7 cellular contexts compared by ENCODE assay signal in the genomic region with DNA sequence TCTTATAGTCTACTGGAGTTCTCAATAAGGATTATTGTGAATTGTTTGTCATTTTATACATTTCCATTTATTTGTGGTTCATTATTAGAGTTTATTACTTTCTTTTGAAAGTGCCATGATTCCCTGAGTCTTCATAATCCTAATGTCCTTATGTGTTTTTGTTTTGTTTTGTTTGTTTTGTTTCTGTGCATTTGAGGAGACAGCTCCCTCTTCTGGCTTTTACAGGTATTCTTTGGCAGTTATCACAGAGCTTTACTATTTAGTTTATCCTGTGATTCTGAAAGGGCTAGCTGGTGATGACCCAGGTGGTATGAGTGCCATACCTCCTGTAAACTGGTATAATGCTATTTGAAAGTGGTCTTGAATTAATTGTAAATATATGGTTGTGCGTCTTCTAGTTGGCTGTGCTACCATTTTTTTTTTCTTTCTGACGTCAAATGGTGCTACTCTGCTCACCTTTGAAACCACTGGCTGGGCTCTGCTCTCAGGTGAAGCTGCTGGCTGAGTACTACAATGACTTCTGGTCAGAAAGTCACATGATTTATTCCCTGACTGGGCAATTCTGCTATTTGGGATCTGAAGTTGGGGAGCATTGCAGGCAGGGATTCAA.
DNase-seq lines count a peak whose midpoint lies in the region; ATAC-seq, FAIRE-seq and TF ChIP-seq lines count a peak whose summit lies in the region.

No MANE protein-coding gene starts in this region.

- peaks cover 3% of the 10 kb centered on the region; the same call in 1 of the 2 replicates for H3K9me3 ChIP-seq in K562 (replicated peaks; ENCODE audit: control insufficient read depth, insufficient read depth, low read depth, low read length)
- no peaks in the 10 kb centered on the region for H3K9me3 ChIP-seq in ovary

- H3K4me1 Mint-ChIP-seq in progenitor cell of endocrine pancreas (ENCODE audit: low read depth): no peaks in the 10 kb centered on the region

- peak; percentile 52 for ATAC-seq in GM19035 (IDR thresholded peaks at IDR 0.05; ENCODE audit: unreplicated experiment)
- ATAC-seq in K562: no peak
- no peak for ATAC-seq in HG03045 (IDR thresholded peaks at IDR 0.05; ENCODE audit: unreplicated experiment)
- ATAC-seq in HG02623 (IDR thresholded peaks at IDR 0.05; ENCODE audit: unreplicated experiment): no peak

- no peak overlapping the region for H3K4me3 Mint-ChIP-seq in progenitor cell of endocrine pancreas (ENCODE audit: low read depth)

- H3K4me2 ChIP-seq in K562 (ENCODE audit: insufficient read depth, low read length): no peak overlapping the region

- peak; percentile 63 to 73 for TF ChIP-seq RAD21 in K562 (CRISPR knock-in tag; conservative IDR thresholded peaks at IDR 0.05 in 1 of 2, IDR thresholded peaks at IDR 0.05 in 1 of 2)

- H3K27me3 ChIP-seq in K562 (ENCODE audit: control insufficient read depth in 2 of 2, insufficient read depth in 2 of 2, low read length in 2 of 2) (no peaks in the 10 kb centered on the region), ovary (no peaks in the 10 kb centered on the region)

- H3K27ac Mint-ChIP-seq in progenitor cell of endocrine pancreas: no peak overlapping the region

- H2AFZ ChIP-seq in K562 (ENCODE audit: low read depth, low read length): no peak overlapping the region

- peak; percentile 19 for FAIRE-seq in K562 (lab: Jason Lieb, UNC)

- H3K9me1 ChIP-seq in K562 (ENCODE audit: control insufficient read depth, insufficient read depth, low read length): no peaks in the 10 kb centered on the region

- POLR2A ChIA-PET in K562 (lab: Yijun Ruan, JAX): interaction anchor here (1.2 kb wide), 1 partner anchor 48 kb away, joined by 3 read pairs; no protein-coding TSS in a partner anchor

- H3K27me3 Mint-ChIP-seq in progenitor cell of endocrine pancreas: no peaks in the 10 kb centered on the region

- peak; percentile 56 for TF ChIP-seq CTCF in NB4 (IDR thresholded peaks at IDR 0.05; ENCODE audit: low read depth, low read length)
- peak; percentile 27 to 54 (median 41); a peak in 5 of 6 replicates for TF ChIP-seq CTCF in K562 (IDR thresholded peaks at IDR 0.05 in 2 of 3, conservative IDR thresholded peaks at IDR 0.05 in 1 of 3; ENCODE audit: insufficient read depth in 2 of 3, low read depth in 1 of 3, low read length in 3 of 3)
- TF ChIP-seq CTCF in progenitor cell of endocrine pancreas (IDR thresholded peaks at IDR 0.05; ENCODE audit: unreplicated experiment): peak; percentile 63
- TF ChIP-seq CTCF in ovary (IDR thresholded peaks at IDR 0.05): no peak

- WGBS in K562 (ENCODE audit: insufficient coverage, low coverage, missing lambda C conversion rate): 0% methylated on average over 2 of the region's 2 CpGs
- WGBS in ovary, 3 donors: 70 to 84% (median 82%) methylated on average over 2 of the region's 2 CpGs

- H3K27ac ChIP-seq in K562 (ENCODE audit: extremely low read depth, low read depth, low read length) (no peak overlapping the region), ovary (no peak overlapping the region)

- H4K20me1 ChIP-seq in K562 (replicated peaks; ENCODE audit: control insufficient read depth, insufficient read depth, low read length): no peaks in the 10 kb centered on the region

- no peak for TF ChIP-seq EP300 in K562 (IDR thresholded peaks at IDR 0.05; ENCODE audit: low read length)
- no peak for TF ChIP-seq EP300 in ovary (IDR thresholded peaks at IDR 0.05)

- H3K4me1 ChIP-seq in K562 (replicated peaks in 1 of 2; ENCODE audit: control insufficient read depth in 2 of 2, insufficient read depth in 2 of 2, low read length in 2 of 2) (no peaks in the 10 kb centered on the region), ovary (ENCODE audit: insufficient read depth) (no peaks in the 10 kb centered on the region)

- in situ Hi-C loops in K562 (cut with MboI): no loop called here

- no TSS peak for BruUV-seq in K562 (replicated peaks; lab: Mats Ljungman, UMichigan)

- no peaks in the 10 kb centered on the region for H3K79me2 ChIP-seq in K562 (ENCODE audit: control insufficient read depth, insufficient read depth, low read length)

- intact Hi-C loops in K562 (cut with micrococcal nuclease) (loop anchor here (1.0 to 10.0 kb wide), 2 partner anchors 316 to 677 kb away; no protein-coding TSS in a partner anchor), ovary (cut with DNase I) (no loop called here)

- H3K36me3 Mint-ChIP-seq in progenitor cell of endocrine pancreas (ENCODE audit: insufficient read depth): peaks cover 1% of the 10 kb centered on the region

- DNase-seq in NB4 (ENCODE audit: low read depth): peak; percentile 21
- DNase-seq in K562 (ENCODE audit: extremely low read depth in 1 of 4, low spot score in 3 of 4): peak in 3 of 4 experiments; percentile 6 to 26 (median 8)
- no peak for DNase-seq in progenitor cell of endocrine pancreas (ENCODE audit: low spot score, unreplicated experiment)
- no peak for DNase-seq in ovary

- CTCF ChIA-PET in K562 (lab: Yijun Ruan, JAX; ENCODE audit: low intra/inter-chr PET ratio): interaction anchor here (0.6 to 1.2 kb wide), 2 partner anchors 676 to 1668 kb away, joined by 3 to 6 read pairs; no protein-coding TSS in a partner anchor

- peaks cover 23% of the 10 kb centered on the region for H3K9me3 Mint-ChIP-seq in progenitor cell of endocrine pancreas (ENCODE audit: low read depth)

- no peaks in the 10 kb centered on the region for H3K36me3 ChIP-seq in K562 (ENCODE audit: control insufficient read depth, insufficient read depth, low read length)
- H3K36me3 ChIP-seq in ovary: no peaks in the 10 kb centered on the region

- H3K4me3 ChIP-seq in NB4 (ENCODE audit: low read depth, low read length): no peak overlapping the region
- H3K4me3 ChIP-seq in K562: no peak overlapping the region
- H3K4me3 ChIP-seq in ovary: no peak overlapping the region

- no peak overlapping the region for H3K9ac ChIP-seq in K562 (ENCODE audit: insufficient read depth in 1 of 2, low read depth in 2 of 2, low read length in 2 of 2)

- TF ChIP-seq POLR2A in NB4 (IDR thresholded peaks at IDR 0.05; ENCODE audit: extremely low read depth, insufficient read length) (no peak), K562 (conservative IDR thresholded peaks at IDR 0.05) (no peak), ovary (IDR thresholded peaks at IDR 0.05) (no peak)

TF ChIP-seq in K562, 482 proteins besides CTCF, POLR2A, EP300 and RAD21 (continues in another document):
- no peak for TF ChIP-seq SMAD1 (IDR thresholded peaks at IDR 0.05; ENCODE audit: low read depth, low read length, partially characterized antibody)
- no peak for TF ChIP-seq CHD2 (IDR thresholded peaks at IDR 0.05; ENCODE audit: low read depth, low read length)
- TF ChIP-seq ZNF75A (CRISPR knock-in tag; IDR thresholded peaks at IDR 0.05): no peak
- no peak for TF ChIP-seq ZNF134 (CRISPR knock-in tag; conservative IDR thresholded peaks at IDR 0.05)
- no peak for TF ChIP-seq ZBTB7A (IDR thresholded peaks at IDR 0.05; ENCODE audit: borderline replicate concordance, control insufficient read depth, low read depth, low read length)
- TF ChIP-seq, protein P1, sequence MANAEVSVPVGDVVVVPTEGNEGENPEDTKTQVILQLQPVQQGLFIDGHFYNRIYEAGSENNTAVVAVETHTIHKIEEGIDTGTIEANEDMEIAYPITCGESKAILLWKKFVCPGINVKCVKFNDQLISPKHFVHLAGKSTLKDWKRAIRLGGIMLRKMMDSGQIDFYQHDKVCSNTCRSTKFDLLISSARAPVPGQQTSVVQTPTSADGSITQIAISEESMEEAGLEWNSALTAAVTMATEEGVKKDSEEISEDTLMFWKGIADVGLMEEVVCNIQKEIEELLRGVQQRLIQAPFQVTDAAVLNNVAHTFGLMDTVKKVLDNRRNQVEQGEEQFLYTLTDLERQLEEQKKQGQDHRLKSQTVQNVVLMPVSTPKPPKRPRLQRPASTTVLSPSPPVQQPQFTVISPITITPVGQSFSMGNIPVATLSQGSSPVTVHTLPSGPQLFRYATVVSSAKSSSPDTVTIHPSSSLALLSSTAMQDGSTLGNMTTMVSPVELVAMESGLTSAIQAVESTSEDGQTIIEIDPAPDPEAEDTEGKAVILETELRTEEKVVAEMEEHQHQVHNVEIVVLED (CRISPR knock-in tag; IDR thresholded peaks at IDR 0.05): no peak
- TF ChIP-seq, protein P2, sequence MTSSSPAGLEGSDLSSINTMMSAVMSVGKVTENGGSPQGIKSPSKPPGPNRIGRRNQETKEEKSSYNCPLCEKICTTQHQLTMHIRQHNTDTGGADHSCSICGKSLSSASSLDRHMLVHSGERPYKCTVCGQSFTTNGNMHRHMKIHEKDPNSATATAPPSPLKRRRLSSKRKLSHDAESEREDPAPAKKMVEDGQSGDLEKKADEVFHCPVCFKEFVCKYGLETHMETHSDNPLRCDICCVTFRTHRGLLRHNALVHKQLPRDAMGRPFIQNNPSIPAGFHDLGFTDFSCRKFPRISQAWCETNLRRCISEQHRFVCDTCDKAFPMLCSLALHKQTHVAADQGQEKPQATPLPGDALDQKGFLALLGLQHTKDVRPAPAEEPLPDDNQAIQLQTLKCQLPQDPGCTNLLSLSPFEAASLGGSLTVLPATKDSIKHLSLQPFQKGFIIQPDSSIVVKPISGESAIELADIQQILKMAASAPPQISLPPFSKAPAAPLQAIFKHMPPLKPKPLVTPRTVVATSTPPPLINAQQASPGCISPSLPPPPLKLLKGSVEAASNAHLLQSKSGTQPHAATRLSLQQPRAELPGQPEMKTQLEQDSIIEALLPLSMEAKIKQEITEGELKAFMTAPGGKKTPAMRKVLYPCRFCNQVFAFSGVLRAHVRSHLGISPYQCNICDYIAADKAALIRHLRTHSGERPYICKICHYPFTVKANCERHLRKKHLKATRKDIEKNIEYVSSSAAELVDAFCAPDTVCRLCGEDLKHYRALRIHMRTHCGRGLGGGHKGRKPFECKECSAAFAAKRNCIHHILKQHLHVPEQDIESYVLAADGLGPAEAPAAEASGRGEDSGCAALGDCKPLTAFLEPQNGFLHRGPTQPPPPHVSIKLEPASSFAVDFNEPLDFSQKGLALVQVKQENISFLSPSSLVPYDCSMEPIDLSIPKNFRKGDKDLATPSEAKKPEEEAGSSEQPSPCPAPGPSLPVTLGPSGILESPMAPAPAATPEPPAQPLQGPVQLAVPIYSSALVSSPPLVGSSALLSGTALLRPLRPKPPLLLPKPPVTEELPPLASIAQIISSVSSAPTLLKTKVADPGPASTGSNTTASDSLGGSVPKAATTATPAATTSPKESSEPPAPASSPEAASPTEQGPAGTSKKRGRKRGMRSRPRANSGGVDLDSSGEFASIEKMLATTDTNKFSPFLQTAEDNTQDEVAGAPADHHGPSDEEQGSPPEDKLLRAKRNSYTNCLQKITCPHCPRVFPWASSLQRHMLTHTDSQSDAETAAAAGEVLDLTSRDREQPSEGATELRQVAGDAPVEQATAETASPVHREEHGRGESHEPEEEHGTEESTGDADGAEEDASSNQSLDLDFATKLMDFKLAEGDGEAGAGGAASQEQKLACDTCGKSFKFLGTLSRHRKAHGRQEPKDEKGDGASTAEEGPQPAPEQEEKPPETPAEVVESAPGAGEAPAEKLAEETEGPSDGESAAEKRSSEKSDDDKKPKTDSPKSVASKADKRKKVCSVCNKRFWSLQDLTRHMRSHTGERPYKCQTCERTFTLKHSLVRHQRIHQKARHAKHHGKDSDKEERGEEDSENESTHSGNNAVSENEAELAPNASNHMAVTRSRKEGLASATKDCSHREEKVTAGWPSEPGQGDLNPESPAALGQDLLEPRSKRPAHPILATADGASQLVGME (CRISPR knock-in tag; IDR thresholded peaks at IDR 0.05): no peak

Comparison
In these comparisons a context has a peak if more than half of its experiments do, and no peak if none do; other contexts are left out.
1. DNase-seq: peak in NB4 (single experiment) and K562 (3 of 4); none in progenitor cell of endocrine pancreas (single experiment) and ovary (0 of 5).
2. CTCF ChIP-seq: peak in NB4 (single experiment), K562 (3 of 3) and progenitor cell of endocrine pancreas (single experiment); none in ovary (0 of 3).